Comparison of ENCODE assay signal across 32 cellular contexts in genomic region chr4:169975131-169975836, GRCh38. TPM values are rescaled to one million over a fixed set of nuclear protein-coding genes. Genes with fewer than 3 reads are reported as not detected.
A peak's percentile ranks its signal among the peaks of the same experiment; 100 is the strongest.
DNase-seq lines count a peak whose midpoint lies in the region; ATAC-seq, FAIRE-seq and TF ChIP-seq lines count a peak whose summit lies in the region.
"Had no signal": no experiment of that assay in that cellular context is flagged by ENCODE, and none has a peak within 500 bp of the region (broad histone marks: within the 10 kb centered on the region; RNA-seq: fewer than 3 reads in every experiment).

No MANE protein-coding gene starts in this region.

- H3K4me3 ChIP-seq in astrocyte (ENCODE audit: insufficient read depth, low read depth, low read length), result no peak overlapping the region
- H3K4me3 ChIP-seq in right atrium auricular region, result no peak overlapping the region
- H3K4me3 ChIP-seq: BLaER1 treated with 17β-estradiol and CSF1 and Interleukin-3, amounts not matched to agents 10 nM and 100 nM; SK-N-MC; upper lobe of right lung had no signal

- DNase-seq in GM03348 (ENCODE audit: low spot score) (peak; percentile 37), astrocyte (ENCODE audit: low read depth) (peak; percentile 9), left lobe of liver (ENCODE audit: low spot score) (no peak), renal cortical epithelial cell (ENCODE audit: low read depth) (peak; percentile 81), right atrium auricular region (ENCODE audit: low spot score) (no peak), inferior parietal cortex (ENCODE audit: extremely low spot score) (no peak), GM19238 (ENCODE audit: insufficient read length, low spot score) (no peak)
- DNase-seq: activated CD4-positive, alpha-beta T cell treated with anti-CD3 and anti-CD28 coated beads, Interleukin-2, amount 50 U/mL, for 4 hours; activated CD8-positive, alpha-beta memory T cell treated with anti-CD3 and anti-CD28 coated beads, Interleukin-2, amount 10 ng/mL, durations not matched to agents 7 days and 5 days; activated naive CD8-positive, alpha-beta T cell treated with anti-CD3 and anti-CD28 coated beads, Interleukin-2, amount 50 U/mL, for 24 hours; activated T-cell treated with anti-CD3 and anti-CD28 coated beads, Interleukin-2, amount 50 U/mL, for 4 hours; central memory CD4-positive, alpha-beta T cell; dermis blood vessel endothelial cell; DMS53; endodermal cell; foreskin fibroblast; KBM-7; natural killer cell; NCI-H1105; NCI-H187 treated with DMSO at 0.1 percent for 48 hours; NCI-H2171 treated with DMSO at 0.1 percent for 48 hours; NCI-H510A; stimulated activated naive B cell treated with anti-CD40 and anti-IgM and Interleukin-4, amounts not matched to agents 10 μg/mL and 1 μg/mL and 100 μg/mL, for 72 hours; upper lobe of right lung had no signal

- H3K4me3 Mint-ChIP-seq in astrocyte (ENCODE audit: unreplicated experiment), result no peak overlapping the region
- H3K4me3 Mint-ChIP-seq: activated CD8-positive, alpha-beta memory T cell treated with anti-CD3 and anti-CD28 coated beads, Interleukin-2, amount 10 ng/mL, durations not matched to agents 7 days and 5 days; activated naive CD8-positive, alpha-beta T cell treated with anti-CD3 and anti-CD28 coated beads, Interleukin-2, amount 50 U/mL, for 24 hours; activated T-cell treated with anti-CD3 and anti-CD28 coated beads, Interleukin-2, amount 50 U/mL, for 4 hours; endodermal cell; natural killer cell; stimulated activated naive B cell treated with anti-CD40 and anti-IgM and Interleukin-4, amounts not matched to agents 10 μg/mL and 1 μg/mL and 100 μg/mL, for 72 hours; T-helper 1 cell treated with Interleukin-12 subunit alpha and Interleukin-12 subunit beta and Interleukin-4 antibody, amounts not matched to agents 30 μg/mL and 1 μg/mL, for 36 hours had no signal

- peak; percentile 65 for FAIRE-seq in astrocyte (lab: Jason Lieb, UNC)
- FAIRE-seq: G401.6, HTR-8/SVneo, keratinocyte had no signal

- H3K9me3 ChIP-seq in astrocyte (ENCODE audit: insufficient read depth, low read depth, low read length) (no peaks in the 10 kb centered on the region), right atrium auricular region (no peaks in the 10 kb centered on the region)
- H3K9me3 ChIP-seq: BLaER1 treated with 17β-estradiol and CSF1 and Interleukin-3, amounts not matched to agents 10 nM and 100 nM; upper lobe of right lung had no signal

- H3K27ac ChIP-seq in astrocyte (ENCODE audit: low read depth, low read length) (no peak overlapping the region), right atrium auricular region (no peak overlapping the region)
- H3K27ac ChIP-seq: BLaER1 treated with 17β-estradiol and CSF1 and Interleukin-3, amounts not matched to agents 10 nM and 100 nM; parathyroid adenoma; SK-N-MC; upper lobe of right lung had no signal

- H3K9me3 Mint-ChIP-seq in astrocyte (ENCODE audit: unreplicated experiment), result no peaks in the 10 kb centered on the region
- H3K9me3 Mint-ChIP-seq: activated naive CD8-positive, alpha-beta T cell treated with anti-CD3 and anti-CD28 coated beads, Interleukin-2, amount 50 U/mL, for 24 hours; activated T-cell treated with anti-CD3 and anti-CD28 coated beads, Interleukin-2, amount 50 U/mL, for 4 hours; endodermal cell; natural killer cell; stimulated activated naive B cell treated with anti-CD40 and anti-IgM and Interleukin-4, amounts not matched to agents 10 μg/mL and 1 μg/mL and 100 μg/mL, for 72 hours; T-helper 1 cell treated with Interleukin-12 subunit alpha and Interleukin-12 subunit beta and Interleukin-4 antibody, amounts not matched to agents 30 μg/mL and 1 μg/mL, for 36 hours had no signal

- no peak overlapping the region for H3K27ac Mint-ChIP-seq in astrocyte (ENCODE audit: unreplicated experiment)
- H3K27ac Mint-ChIP-seq: activated CD8-positive, alpha-beta memory T cell treated with anti-CD3 and anti-CD28 coated beads, Interleukin-2, amount 10 ng/mL, durations not matched to agents 7 days and 5 days; activated naive CD8-positive, alpha-beta T cell treated with anti-CD3 and anti-CD28 coated beads, Interleukin-2, amount 50 U/mL, for 24 hours; endodermal cell; natural killer cell; stimulated activated naive B cell treated with anti-CD40 and anti-IgM and Interleukin-4, amounts not matched to agents 10 μg/mL and 1 μg/mL and 100 μg/mL, for 72 hours; T-helper 1 cell treated with Interleukin-12 subunit alpha and Interleukin-12 subunit beta and Interleukin-4 antibody, amounts not matched to agents 30 μg/mL and 1 μg/mL, for 36 hours had no signal

- no peaks in the 10 kb centered on the region for H3K27me3 Mint-ChIP-seq in astrocyte (ENCODE audit: low read depth, unreplicated experiment)

- TF ChIP-seq CTCF in astrocyte (IDR thresholded peaks at IDR 0.05; ENCODE audit: insufficient read depth, low read depth, low read length), result no peak
- no peak for TF ChIP-seq CTCF in right atrium auricular region (IDR thresholded peaks at IDR 0.05)

- H4K20me1 ChIP-seq in astrocyte (ENCODE audit: insufficient read depth, low read length), result no peaks in the 10 kb centered on the region
- H4K20me1 ChIP-seq: BLaER1 treated with 17β-estradiol and CSF1 and Interleukin-3, amounts not matched to agents 10 nM and 100 nM had no signal

- peak overlapping the region; percentile 13 for H3K4me2 ChIP-seq in astrocyte (ENCODE audit: low read length)
- H3K4me2 ChIP-seq: BLaER1 treated with 17β-estradiol and CSF1 and Interleukin-3, amounts not matched to agents 10 nM and 100 nM had no signal

- H3K36me3 Mint-ChIP-seq in astrocyte (ENCODE audit: low read depth, unreplicated experiment), result no peaks in the 10 kb centered on the region
- H3K36me3 Mint-ChIP-seq: activated CD8-positive, alpha-beta memory T cell treated with anti-CD3 and anti-CD28 coated beads, Interleukin-2, amount 10 ng/mL, durations not matched to agents 7 days and 5 days; natural killer cell; stimulated activated naive B cell treated with anti-CD40 and anti-IgM and Interleukin-4, amounts not matched to agents 10 μg/mL and 1 μg/mL and 100 μg/mL, for 72 hours had no signal

- H2AFZ ChIP-seq in astrocyte (ENCODE audit: low read depth, low read length), result no peak overlapping the region
- H2AFZ ChIP-seq: parathyroid adenoma had no signal

- H3K9ac ChIP-seq in astrocyte (ENCODE audit: low read length), result no peak overlapping the region
- H3K9ac ChIP-seq: BLaER1 treated with 17β-estradiol and CSF1 and Interleukin-3, amounts not matched to agents 10 nM and 100 nM; parathyroid adenoma had no signal

- peaks cover 6% of the 10 kb centered on the region for H3K4me1 ChIP-seq in astrocyte (ENCODE audit: insufficient read depth, low read length)
- no peaks in the 10 kb centered on the region for H3K4me1 ChIP-seq in right atrium auricular region
- H3K4me1 ChIP-seq: BLaER1 treated with 17β-estradiol and CSF1 and Interleukin-3, amounts not matched to agents 10 nM and 100 nM; parathyroid adenoma; upper lobe of right lung had no signal

- H3K27me3 ChIP-seq in astrocyte (ENCODE audit: insufficient read depth, low read length), result no peaks in the 10 kb centered on the region
- no peaks in the 10 kb centered on the region for H3K27me3 ChIP-seq in right atrium auricular region
- H3K27me3 ChIP-seq: upper lobe of right lung had no signal

- peaks cover 14% of the 10 kb centered on the region for H3K4me1 Mint-ChIP-seq in astrocyte (ENCODE audit: low read depth, unreplicated experiment)
- H3K4me1 Mint-ChIP-seq: activated CD8-positive, alpha-beta memory T cell treated with anti-CD3 and anti-CD28 coated beads, Interleukin-2, amount 10 ng/mL, durations not matched to agents 7 days and 5 days; activated naive CD8-positive, alpha-beta T cell treated with anti-CD3 and anti-CD28 coated beads, Interleukin-2, amount 50 U/mL, for 24 hours; natural killer cell; stimulated activated naive B cell treated with anti-CD40 and anti-IgM and Interleukin-4, amounts not matched to agents 10 μg/mL and 1 μg/mL and 100 μg/mL, for 72 hours had no signal

- no peaks in the 10 kb centered on the region for H3K79me2 ChIP-seq in astrocyte (ENCODE audit: insufficient read depth, low read length)
- H3K79me2 ChIP-seq: parathyroid adenoma had no signal

- ATAC-seq in left lobe of liver, result peak; percentile 36
- no peak for ATAC-seq in HG03108 (IDR thresholded peaks at IDR 0.05; ENCODE audit: unreplicated experiment)
- ATAC-seq: activated CD8-positive, alpha-beta memory T cell treated with anti-CD3 and anti-CD28 coated beads, Interleukin-2, amount 10 ng/mL, durations not matched to agents 7 days and 5 days; activated naive CD8-positive, alpha-beta T cell treated with anti-CD3 and anti-CD28 coated beads, Interleukin-2, amount 50 U/mL, for 24 hours; activated T-cell treated with anti-CD3 and anti-CD28 coated beads, Interleukin-2, amount 50 U/mL, for 4 hours; natural killer cell; stimulated activated naive B cell treated with anti-CD40 and anti-IgM and Interleukin-4, amounts not matched to agents 10 μg/mL and 1 μg/mL and 100 μg/mL, for 72 hours had no signal

- H3K36me3 ChIP-seq in astrocyte (ENCODE audit: insufficient read depth, low read length) (no peaks in the 10 kb centered on the region), right atrium auricular region (no peaks in the 10 kb centered on the region)
- H3K36me3 ChIP-seq: BLaER1 treated with 17β-estradiol and CSF1 and Interleukin-3, amounts not matched to agents 10 nM and 100 nM; upper lobe of right lung had no signal

RNA-seq across cellular contexts. Expression of gene MFAP3L, which starts 50.9 kb away (rescaled TPM):
- total RNA-seq in astrocyte, result 30.2 and 30.8 TPM in 2 replicates
- total RNA-seq in left lobe of liver, result 58.3 TPM
- total RNA-seq in renal cortical epithelial cell, result 19.6 and 93.0 TPM in 2 replicates
- 1 to 10 TPM; 7.7 to 8.1 TPM for total RNA-seq in right atrium auricular region

Comparison
In these comparisons a context has a peak if more than half of its experiments do, and no peak if none do; other contexts are left out.
1. DNase-seq: peak in GM03348 (single experiment), astrocyte (single experiment) and renal cortical epithelial cell (single experiment); none in left lobe of liver (single experiment), right atrium auricular region (single experiment), inferior parietal cortex (single experiment) and GM19238 (single experiment).